ENCODE assay signal across 1 cellular context in genomic region chr16:30452689-30453321, GRCh38. TPM values are rescaled to one million over a fixed set of nuclear protein-coding genes. Genes with fewer than 3 reads are reported as not detected.
"Had no signal": no experiment of that assay in that cellular context is flagged by ENCODE, and none has a peak within 500 bp of the region (broad histone marks: within the 10 kb centered on the region; RNA-seq: fewer than 3 reads in every experiment).

No MANE protein-coding gene starts in this region.

RNA-seq across cellular contexts. Expression of gene ITGAL, which starts 19.7 kb away (rescaled TPM):
- total RNA-seq: mammary epithelial cell had no signal
- polyA plus RNA-seq: mammary epithelial cell had no signal
